Comparison of ENCODE assay signal across 8 cellular contexts in the genomic region with DNA sequence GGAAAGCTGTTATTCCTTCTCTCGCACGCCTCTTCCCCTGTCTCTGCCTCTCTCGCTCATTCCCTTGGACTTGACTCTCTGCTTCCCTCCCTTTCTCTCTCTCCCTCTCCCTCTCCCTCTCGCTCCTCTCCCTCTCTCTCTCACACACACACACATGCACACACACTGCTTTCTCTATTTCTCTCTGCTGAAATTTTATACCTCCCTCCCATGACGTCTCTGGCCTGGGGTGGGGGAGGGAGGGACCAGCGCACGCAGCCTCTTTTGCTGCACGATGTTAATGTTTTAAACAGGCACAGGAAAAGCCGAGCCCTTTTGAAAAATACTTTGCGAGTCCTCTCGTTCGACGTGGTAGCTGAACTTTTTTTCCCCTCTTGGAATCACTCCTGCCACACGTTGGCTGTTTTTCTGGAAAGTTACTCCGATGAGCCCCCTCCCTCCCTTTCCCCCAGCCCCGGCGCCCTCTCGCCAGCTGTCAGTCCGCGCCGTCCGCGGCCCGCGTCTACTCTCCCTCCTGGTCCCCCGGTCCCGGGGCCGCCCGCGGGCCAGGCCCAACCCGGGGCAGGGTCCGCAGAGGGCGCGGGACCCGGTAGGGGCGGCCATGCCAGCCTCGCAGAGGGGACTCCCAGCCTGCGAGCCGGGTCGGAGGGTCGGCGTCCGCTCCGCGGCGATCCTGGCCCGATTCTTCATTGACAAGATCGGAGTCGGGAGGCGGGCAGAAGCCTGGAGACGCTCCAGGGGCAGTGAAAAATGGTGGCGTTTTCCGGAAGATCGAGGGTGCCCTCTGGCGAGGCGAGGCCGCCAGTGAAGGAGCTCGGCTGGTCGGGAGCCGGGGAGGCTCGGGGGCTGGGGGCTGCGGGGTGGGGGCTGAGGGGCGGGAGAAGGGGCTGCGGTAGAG. TPM values are rescaled to one million over a fixed set of nuclear protein-coding genes. Genes with fewer than 3 reads are reported as not detected.
A peak's percentile ranks its signal among the peaks of the same experiment; 100 is the strongest.
DNase-seq lines count a peak whose midpoint lies in the region; ATAC-seq and TF ChIP-seq lines count a peak whose summit lies in the region.

TSS of gene TGFB3 (minus strand) at position 170 of the 898 bp plus-strand sequence. CDS start 1,102 bp downstream, outside the sequence.

- WGBS in smooth muscle cell (ENCODE audit: low lambda C conversion rate) = 1% methylated on average over 40 of the region's 64 CpGs

- H3K27me3 ChIP-seq in smooth muscle cell (ENCODE audit: low read depth) = no peaks in the 10 kb centered on the region

- peak within 1 kb of the TSS; percentile 95 for H3K4me2 ChIP-seq in smooth muscle cell

- H4K20me1 ChIP-seq in smooth muscle cell (ENCODE audit: low read depth) = peaks cover 12% of the 10 kb centered on the region

- H3K36me3 ChIP-seq in smooth muscle cell (ENCODE audit: low read depth) = no peaks in the 10 kb centered on the region

- peaks cover 50% of the 10 kb centered on the region for H3K79me2 ChIP-seq in smooth muscle cell (ENCODE audit: low read depth)

- no peaks in the 10 kb centered on the region for H3F3A ChIP-seq in smooth muscle cell (ENCODE audit: low read depth)

- peak within 1 kb of the TSS; percentile 79 for H3K27ac ChIP-seq in smooth muscle cell (ENCODE audit: low read depth)

- TF ChIP-seq CTCF in GM12865 (IDR thresholded peaks at IDR 0.05; ENCODE audit: insufficient read depth, low read depth, low read length, missing control alignments) = peak; percentile 72
- TF ChIP-seq CTCF in cardiac fibroblast (IDR thresholded peaks at IDR 0.05; ENCODE audit: low read depth, low read length) = peak; percentile 66
- peak; percentile 71 for TF ChIP-seq CTCF in smooth muscle cell (IDR thresholded peaks at IDR 0.05; ENCODE audit: borderline replicate concordance, insufficient read depth, poor library complexity, severe bottlenecking)

- H3K4me3 ChIP-seq in GM12865 (ENCODE audit: low read depth, low read length) = peak within 1 kb of the TSS; percentile 71
- peak within 1 kb of the TSS; percentile 54 to 64 for H3K4me3 ChIP-seq in cardiac fibroblast (replicated peaks in 1 of 2; ENCODE audit: low read depth in 2 of 2, low read length in 2 of 2)
- H3K4me3 ChIP-seq in smooth muscle cell = peak within 1 kb of the TSS; percentile 89

- DNase-seq in GM12865 (ENCODE audit: low read depth) (peak; percentile 81), NCI-H2227 (lab: John Stamatoyannopoulos, UW; ENCODE audit: unreplicated experiment) (peak; percentile 84), cardiac fibroblast (ENCODE audit: low read depth in 2 of 2) (peak; percentile 92 to 96), iris pigment epithelial cell (ENCODE audit: low read depth) (peak; percentile 95), smooth muscle cell (lab: John Stamatoyannopoulos, UW; ENCODE audit: unreplicated experiment) (peak; percentile 91)
- DNase-seq in activated CD4-positive, CD25-positive, alpha-beta regulatory T cell (lab: John Stamatoyannopoulos, UW) = peak; percentile 49 to 55 (median 52)

- H3K4me1 ChIP-seq in smooth muscle cell (ENCODE audit: low read depth) = peaks cover 15% of the 10 kb centered on the region

- no peaks in the 10 kb centered on the region for H3K9me3 ChIP-seq in smooth muscle cell (replicated peaks; ENCODE audit: low read depth)

- peak within 1 kb of the TSS; percentile 88 for H3K9ac ChIP-seq in smooth muscle cell (ENCODE audit: low read depth)

- H2AFZ ChIP-seq in smooth muscle cell (ENCODE audit: low read depth) = peak within 1 kb of the TSS; percentile 87

- peak; percentile 39 for ATAC-seq in HG03039 (IDR thresholded peaks at IDR 0.05; ENCODE audit: unreplicated experiment)
- ATAC-seq in GM18519 (IDR thresholded peaks at IDR 0.05; ENCODE audit: low FRiP score, unreplicated experiment) = no peak

RNA-seq across cellular contexts. Expression of gene TGFB3, which starts in this region (rescaled TPM):
- total RNA-seq in smooth muscle cell = 63.4 and 77.5 TPM in 2 replicates
- polyA plus RNA-seq in smooth muscle cell = 103 and 119 TPM in 2 replicates
